31 cellular contexts compared by ENCODE assay signal in genomic region chr18:78107363-78107762, GRCh38.
"Had no signal": no experiment of that assay in that cellular context is flagged by ENCODE, and none has a peak within 500 bp of the region (broad histone marks: within the 10 kb centered on the region; RNA-seq: fewer than 3 reads in every experiment).

No MANE protein-coding gene starts in this region.

- H3K9me3 Mint-ChIP-seq: activated CD4-positive, alpha-beta memory T cell treated with anti-CD3 and anti-CD28 coated beads for 36 hours; activated naive CD8-positive, alpha-beta T cell treated with anti-CD3 and anti-CD28 coated beads for 36 hours; activated T-helper 1 cell treated with anti-CD3 and anti-CD28 coated beads, Interleukin-12 subunit alpha, Interleukin-12 subunit beta, Interleukin-2, Interleukin-4 antibody, amounts not matched to agents 30 ng/mL and 10 ng/mL and 1 ng/mL, durations not matched to agents 14 hours and 24 hours and 36 hours had no signal

- H3K27ac ChIP-seq: adrenal gland, body of pancreas, breast epithelium, cardiac muscle cell, colonic mucosa had no signal

- H3K4me1 Mint-ChIP-seq: activated CD4-positive, alpha-beta T cell treated with anti-CD3 and anti-CD28 coated beads for 36 hours; activated CD4-positive, alpha-beta T cell treated with anti-CD3 and anti-CD28 coated beads, Interleukin-2, amount 10 ng/mL, durations not matched to agents 24 days and 14 days; activated CD8-positive, alpha-beta memory T cell treated with anti-CD3 and anti-CD28 coated beads, Interleukin-2, amount 10 ng/mL, durations not matched to agents 7 days and 5 days; activated naive CD4-positive, alpha-beta T cell treated with anti-CD3 and anti-CD28 coated beads, Interleukin-2, amount 50 U/mL, for 24 hours; activated naive CD8-positive, alpha-beta T cell treated with anti-CD3 and anti-CD28 coated beads for 36 hours; activated naive CD8-positive, alpha-beta T cell treated with anti-CD3 and anti-CD28 coated beads, Interleukin-2, amount 50 U/mL, for 24 hours had no signal

- H3K9me3 ChIP-seq: adrenal gland, body of pancreas, colonic mucosa had no signal

- ATAC-seq: activated CD4-positive, alpha-beta T cell treated with anti-CD3 and anti-CD28 coated beads for 36 hours; activated CD8-positive, alpha-beta memory T cell treated with anti-CD3 and anti-CD28 coated beads, Interleukin-2, amount 10 ng/mL, durations not matched to agents 7 days and 5 days; activated CD8-positive, alpha-beta T cell treated with anti-CD3 and anti-CD28 coated beads, Interleukin-2, amount 10 ng/mL, durations not matched to agents 7 days and 5 days; activated naive CD8-positive, alpha-beta T cell treated with anti-CD3 and anti-CD28 coated beads, Interleukin-2, amount 50 U/mL, for 24 hours; body of pancreas; esophagus mucosa had no signal

- H3K4me1 ChIP-seq: adrenal gland, body of pancreas, breast epithelium, colonic mucosa had no signal

- DNase-seq: activated CD4-positive, alpha-beta memory T cell treated with anti-CD3 and anti-CD28 coated beads for 36 hours; activated CD4-positive, alpha-beta T cell treated with anti-CD3 and anti-CD28 coated beads for 36 hours; activated CD4-positive, alpha-beta T cell treated with anti-CD3 and anti-CD28 coated beads, Interleukin-2, amount 10 ng/mL, durations not matched to agents 24 days and 14 days; activated CD4-positive, CD25-positive, alpha-beta regulatory T cell; activated CD4-positive, CD25-positive, alpha-beta regulatory T cell treated with anti-CD3 and anti-CD28 coated beads, Interleukin-2, amount 50 U/mL, for 72 hours; activated CD8-positive, alpha-beta memory T cell treated with anti-CD3 and anti-CD28 coated beads, Interleukin-2, amount 10 ng/mL, durations not matched to agents 7 days and 5 days; activated CD8-positive, alpha-beta memory T cell treated with anti-CD3 and anti-CD28 coated beads, Interleukin-2, amount 50 U/mL, for 4 hours; activated CD8-positive, alpha-beta T cell treated with anti-CD3 and anti-CD28 coated beads, Interleukin-2, amount 10 ng/mL, durations not matched to agents 7 days and 5 days; activated effector memory CD4-positive, alpha-beta T cell treated with anti-CD3 and anti-CD28 coated beads, Interleukin-2, amount 50 U/mL, for 16 hours; activated naive CD4-positive, alpha-beta T cell treated with anti-CD3 and anti-CD28 coated beads for 36 hours; activated naive CD8-positive, alpha-beta T cell treated with anti-CD3 and anti-CD28 coated beads for 36 hours; activated naive CD8-positive, alpha-beta T cell treated with anti-CD3 and anti-CD28 coated beads, Interleukin-2, amount 50 U/mL, for 24 hours; activated T-cell treated with anti-CD3 and anti-CD28 coated beads, Interleukin-2, amount 50 U/mL, for 1 hour; activated T-cell treated with anti-CD3 and anti-CD28 coated beads, Interleukin-2, amount 50 U/mL, for 48 hours; adrenal gland; amygdala; aorta; body of pancreas; central memory CD4-positive, alpha-beta T cell; cerebellar nuclear complex; colonic mucosa; effector CD8-positive, alpha-beta T cell; foreskin fibroblast; T1000 had no signal

- H3K27me3 Mint-ChIP-seq: activated CD4-positive, alpha-beta memory T cell treated with anti-CD3 and anti-CD28 coated beads for 36 hours; activated CD4-positive, alpha-beta T cell treated with anti-CD3 and anti-CD28 coated beads for 36 hours; activated CD4-positive, alpha-beta T cell treated with anti-CD3 and anti-CD28 coated beads, Interleukin-2, amount 10 ng/mL, durations not matched to agents 24 days and 14 days; activated CD8-positive, alpha-beta memory T cell treated with anti-CD3 and anti-CD28 coated beads, Interleukin-2, amount 10 ng/mL, durations not matched to agents 7 days and 5 days; activated naive CD4-positive, alpha-beta T cell treated with anti-CD3 and anti-CD28 coated beads, Interleukin-2, amount 50 U/mL, for 24 hours; activated naive CD8-positive, alpha-beta T cell treated with anti-CD3 and anti-CD28 coated beads, Interleukin-2, amount 50 U/mL, for 24 hours had no signal

- H3K4me3 Mint-ChIP-seq: activated CD4-positive, alpha-beta memory T cell treated with anti-CD3 and anti-CD28 coated beads for 36 hours; activated CD4-positive, alpha-beta T cell treated with anti-CD3 and anti-CD28 coated beads for 36 hours; activated CD4-positive, alpha-beta T cell treated with anti-CD3 and anti-CD28 coated beads, Interleukin-2, amount 10 ng/mL, durations not matched to agents 24 days and 14 days; activated CD8-positive, alpha-beta memory T cell treated with anti-CD3 and anti-CD28 coated beads, Interleukin-2, amount 10 ng/mL, durations not matched to agents 7 days and 5 days; activated CD8-positive, alpha-beta T cell treated with anti-CD3 and anti-CD28 coated beads, Interleukin-2, amount 10 ng/mL, durations not matched to agents 7 days and 5 days; activated naive CD4-positive, alpha-beta T cell treated with anti-CD3 and anti-CD28 coated beads for 36 hours; activated naive CD4-positive, alpha-beta T cell treated with anti-CD3 and anti-CD28 coated beads, Interleukin-2, amount 50 U/mL, for 24 hours; activated naive CD8-positive, alpha-beta T cell treated with anti-CD3 and anti-CD28 coated beads for 36 hours; activated naive CD8-positive, alpha-beta T cell treated with anti-CD3 and anti-CD28 coated beads, Interleukin-2, amount 50 U/mL, for 24 hours; activated T-helper 1 cell treated with anti-CD3 and anti-CD28 coated beads, Interleukin-12 subunit alpha, Interleukin-12 subunit beta, Interleukin-2, Interleukin-4 antibody, amounts not matched to agents 30 ng/mL and 10 ng/mL and 1 ng/mL, durations not matched to agents 14 hours and 24 hours and 36 hours; T-helper 1 cell treated with Interleukin-12 subunit alpha and Interleukin-12 subunit beta and Interleukin-4 antibody, amounts not matched to agents 30 μg/mL and 1 μg/mL, for 36 hours had no signal

- H3K4me3 ChIP-seq: adrenal gland, body of pancreas, breast epithelium, cardiac muscle cell, colonic mucosa had no signal

- H3K27me3 ChIP-seq: adrenal gland, body of pancreas, cardiac muscle cell, colonic mucosa had no signal

- H3K36me3 ChIP-seq: adrenal gland, breast epithelium, cardiac muscle cell, colonic mucosa had no signal

- H3K36me3 Mint-ChIP-seq: activated CD4-positive, alpha-beta memory T cell treated with anti-CD3 and anti-CD28 coated beads for 36 hours; activated CD8-positive, alpha-beta memory T cell treated with anti-CD3 and anti-CD28 coated beads, Interleukin-2, amount 10 ng/mL, durations not matched to agents 7 days and 5 days; activated naive CD4-positive, alpha-beta T cell treated with anti-CD3 and anti-CD28 coated beads, Interleukin-2, amount 50 U/mL, for 24 hours; activated naive CD8-positive, alpha-beta T cell treated with anti-CD3 and anti-CD28 coated beads for 36 hours had no signal

- H3K27ac Mint-ChIP-seq: activated CD4-positive, alpha-beta memory T cell treated with anti-CD3 and anti-CD28 coated beads for 36 hours; activated CD4-positive, alpha-beta T cell treated with anti-CD3 and anti-CD28 coated beads for 36 hours; activated CD4-positive, alpha-beta T cell treated with anti-CD3 and anti-CD28 coated beads, Interleukin-2, amount 10 ng/mL, durations not matched to agents 24 days and 14 days; activated CD8-positive, alpha-beta memory T cell treated with anti-CD3 and anti-CD28 coated beads, Interleukin-2, amount 10 ng/mL, durations not matched to agents 7 days and 5 days; activated CD8-positive, alpha-beta T cell treated with anti-CD3 and anti-CD28 coated beads, Interleukin-2, amount 10 ng/mL, durations not matched to agents 7 days and 5 days; activated naive CD4-positive, alpha-beta T cell treated with anti-CD3 and anti-CD28 coated beads for 36 hours; activated naive CD4-positive, alpha-beta T cell treated with anti-CD3 and anti-CD28 coated beads, Interleukin-2, amount 50 U/mL, for 24 hours; activated naive CD8-positive, alpha-beta T cell treated with anti-CD3 and anti-CD28 coated beads for 36 hours; activated naive CD8-positive, alpha-beta T cell treated with anti-CD3 and anti-CD28 coated beads, Interleukin-2, amount 50 U/mL, for 24 hours; activated T-helper 1 cell treated with anti-CD3 and anti-CD28 coated beads, Interleukin-12 subunit alpha, Interleukin-12 subunit beta, Interleukin-2, Interleukin-4 antibody, amounts not matched to agents 30 ng/mL and 10 ng/mL and 1 ng/mL, durations not matched to agents 14 hours and 24 hours and 36 hours; activated T-helper 2 cell treated with anti-CD3 and anti-CD28 coated beads, Interferon-gamma antibody, Interleukin-2, Interleukin-4, amounts not matched to agents 10 μg/mL and 5 μg/mL and 100 μg/mL, durations not matched to agents 14 hours and 24 hours and 36 hours; T-helper 1 cell treated with Interleukin-12 subunit alpha and Interleukin-12 subunit beta and Interleukin-4 antibody, amounts not matched to agents 30 μg/mL and 1 μg/mL, for 36 hours had no signal
